ENCODE assay signal across 6 cellular contexts in the genomic region with DNA sequence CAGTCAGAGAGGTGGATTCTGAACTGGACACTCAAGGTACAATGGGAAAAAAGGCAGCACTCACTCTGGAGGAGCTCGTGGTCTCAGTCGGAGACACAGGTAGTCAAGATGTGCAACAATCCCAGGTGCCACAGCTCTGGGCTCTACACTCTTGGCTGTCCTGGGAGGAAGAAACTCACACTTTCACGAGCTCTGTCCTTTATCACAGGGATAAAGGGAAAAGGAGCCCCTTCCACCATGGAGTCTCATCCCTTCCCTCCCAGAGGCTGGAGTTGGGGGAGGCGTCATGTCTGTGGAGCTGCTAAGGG. TPM values are rescaled to one million over a fixed set of nuclear protein-coding genes. Genes with fewer than 3 reads are reported as not detected.
"Had no signal": no experiment of that assay in that cellular context is flagged by ENCODE, and none has a peak within 500 bp of the region (broad histone marks: within the 10 kb centered on the region; RNA-seq: fewer than 3 reads in every experiment).

No MANE protein-coding gene starts in this region.

- H3K4me3 Mint-ChIP-seq: H9, HFFc6, IgD-negative memory B cell had no signal

- H3K4me2 ChIP-seq: KMS-11 had no signal

- H3K4me3 ChIP-seq: GM23248 had no signal

- H3K9me3 Mint-ChIP-seq: H9, HFFc6, IgD-negative memory B cell had no signal

- H3K9ac ChIP-seq: GM23248, KMS-11 had no signal

- H3K27ac Mint-ChIP-seq: H9, HFFc6 had no signal

- H3K27ac ChIP-seq: GM23248, HL-60, KMS-11 had no signal

- H2AFZ ChIP-seq: GM23248 had no signal

RNA-seq across cellular contexts. Expression of gene CDK18, which starts 20.3 kb away (rescaled TPM):
- total RNA-seq: GM23248 had no signal
- polyA plus RNA-seq: GM23248 had no signal
